In the genomic region with DNA sequence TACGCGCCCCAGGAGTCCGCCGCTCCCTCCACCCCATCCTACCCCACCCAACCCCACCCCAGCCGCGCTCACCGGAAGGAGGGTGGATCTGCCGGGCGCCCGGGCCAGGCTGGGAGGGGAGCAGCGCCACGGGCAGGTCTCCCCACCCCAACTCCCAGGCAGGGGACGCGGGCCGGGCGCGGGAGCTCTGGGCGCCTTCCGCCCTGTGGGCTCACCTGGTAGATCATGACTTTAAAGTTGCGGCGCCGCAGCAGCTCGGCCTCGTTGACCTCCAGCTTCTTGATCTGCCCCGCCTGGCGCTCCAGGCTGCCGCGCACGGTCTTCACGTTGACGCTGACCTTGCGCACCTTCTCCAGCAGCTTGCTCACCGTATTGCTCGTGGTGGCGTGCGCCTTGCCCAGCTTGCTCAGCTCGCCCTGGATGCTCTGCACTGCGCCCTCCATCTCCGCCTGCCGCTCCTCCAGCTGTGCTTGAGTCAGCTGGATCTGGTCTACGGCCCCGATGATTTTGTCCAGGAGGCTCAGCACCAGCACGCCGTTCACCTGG, we compare ENCODE assay signal across 9 cellular contexts. TPM values are rescaled to one million over a fixed set of nuclear protein-coding genes. Genes with fewer than 3 reads are reported as not detected.
DNase-seq lines count a peak whose midpoint lies in the region; ATAC-seq and TF ChIP-seq lines count a peak whose summit lies in the region.
"Had no signal": no experiment of that assay in that cellular context is flagged by ENCODE, and none has a peak within 500 bp of the region (broad histone marks: within the 10 kb centered on the region; RNA-seq: fewer than 3 reads in every experiment).

No MANE protein-coding gene starts in this region.

- in situ Hi-C loops in transverse colon (cut with MboI; ENCODE audit: low pct_ligation_motif_present in 1 of 4, low pct_unique_long_range_greater_than_20kb in 1 of 4, low sequenced_read_pairs in 3 of 4): loop anchor here in 1 of 4 donors (25.0 kb wide), 1 partner anchor 90 kb away; no protein-coding TSS in a partner anchor

- WGBS in ectodermal cell, 2 experiments: 0 to 1% methylated on average over 44 of the region's 44 CpGs
- WGBS in transverse colon (ENCODE audit: low coverage in 1 of 2), 2 donors: 1% methylated on average over 40 of the region's 44 CpGs; no CpG with 5 or more reads in 1 of the 2 donors

- H3K27ac ChIP-seq in WERI-Rb-1 (no peak overlapping the region), ectodermal cell (ENCODE audit: insufficient read depth, low read depth, low read length, poor library complexity, severe bottlenecking) (no peak overlapping the region), transverse colon (peak overlapping the region; percentile 87 to 96 (median 94))
- H3K27ac ChIP-seq: VCaP had no signal

- H3K4me3 ChIP-seq in WERI-Rb-1 (ENCODE audit: low read depth, low read length) (peak overlapping the region; percentile 60), ectodermal cell (ENCODE audit: insufficient read depth, low read depth, low read length) (peak overlapping the region; percentile 59), mucosa of descending colon (peak overlapping the region; percentile 33), transverse colon (peak overlapping the region; percentile 60 to 72 (median 70))

- intact Hi-C loops in mucosa of descending colon (cut with DNase I, micrococcal nuclease) (loop anchor here in 1 of 2 donors (10.0 kb wide), 1 partner anchor 92 kb away; no protein-coding TSS in a partner anchor), transverse colon (cut with DNase I; ENCODE audit: low total_unique reads) (loop anchor here (10.0 kb wide), 1 partner anchor 102 kb away; no protein-coding TSS in a partner anchor)

- TF ChIP-seq CTCF in WERI-Rb-1 (IDR thresholded peaks at IDR 0.05; ENCODE audit: low read depth, low read length) (no peak), mucosa of descending colon (IDR thresholded peaks at IDR 0.05) (no peak), transverse colon (IDR thresholded peaks at IDR 0.05) (no peak)

- peaks cover 6% of the 10 kb centered on the region for H3K4me1 ChIP-seq in ectodermal cell (ENCODE audit: control insufficient read depth, insufficient read depth, low read length)
- peaks cover 19% of the 10 kb centered on the region for H3K4me1 ChIP-seq in mucosa of descending colon (ENCODE audit: low read depth)
- peaks cover 0 to 46% (median 25%) of the 10 kb centered on the region in 4 donors for H3K4me1 ChIP-seq in transverse colon

- no peaks in the 10 kb centered on the region for H3K9me3 ChIP-seq in WERI-Rb-1 (ENCODE audit: severe bottlenecking)
- no peaks in the 10 kb centered on the region for H3K9me3 ChIP-seq in ectodermal cell (ENCODE audit: control insufficient read depth, low read length)
- H3K9me3 ChIP-seq in mucosa of descending colon: no peaks in the 10 kb centered on the region
- no peaks in the 10 kb centered on the region for H3K9me3 ChIP-seq in transverse colon

- H3K36me3 ChIP-seq in WERI-Rb-1 (no peaks in the 10 kb centered on the region), ectodermal cell (ENCODE audit: control insufficient read depth, insufficient read depth, low read length) (no peaks in the 10 kb centered on the region), mucosa of descending colon (ENCODE audit: low read depth) (no peaks in the 10 kb centered on the region), transverse colon (no peaks in the 10 kb centered on the region)

- TF ChIP-seq EP300 in transverse colon (IDR thresholded peaks at IDR 0.05; ENCODE audit: low read depth): no peak

- DNase-seq in DMS53 (lab: John Stamatoyannopoulos, UW): peak; percentile 72
- DNase-seq in DMS53 treated with DMSO at 0.1 percent for 48 hours (lab: John Stamatoyannopoulos, UW; ENCODE audit: unreplicated experiment): no peak
- peak; percentile 39 for DNase-seq in WERI-Rb-1
- peak in 2 of 3 donors; percentile 58 to 59 for DNase-seq in mucosa of descending colon
- DNase-seq in transverse colon: no peak
- no peak for DNase-seq in OCI-M1 (lab: John Stamatoyannopoulos, UW)
- DNase-seq in CD1c-positive myeloid dendritic cell (ENCODE audit: extremely low spot score): no peak

- H3K27me3 ChIP-seq in WERI-Rb-1 (ENCODE audit: insufficient read depth, low read depth, severe bottlenecking) (peaks cover 26% of the 10 kb centered on the region), ectodermal cell (ENCODE audit: control insufficient read depth, insufficient read depth, low read length, poor library complexity, severe bottlenecking) (peaks cover 40% of the 10 kb centered on the region), transverse colon (peaks cover 32% of the 10 kb centered on the region)

- TF ChIP-seq POLR2A in transverse colon (IDR thresholded peaks at IDR 0.05): no peak

- ATAC-seq in mucosa of descending colon: peak; percentile 69

RNA-seq across cellular contexts. Expression of a gene that starts 0.6 kb away (rescaled TPM):
- 34.5 TPM for polyA plus RNA-seq in ectodermal cell (2013, experiment 1 of 4)
- polyA plus RNA-seq in ectodermal cell (2013, experiment 2 of 4): 34.8 TPM
- 23.3 TPM for polyA plus RNA-seq in ectodermal cell (2013, experiment 3 of 4)
- polyA plus RNA-seq in ectodermal cell (2013, experiment 4 of 4): 23.8 TPM
- total RNA-seq in mucosa of descending colon (100 to 1,000 TPM in 1 of 3 donors, 10 to 100 TPM in 2; 19.3 to 246 (median 52.4) TPM), transverse colon (100 to 1,000 TPM in 1 of 4 donors, 10 to 100 TPM in 3; 53.7 to 135 (median 69.2) TPM)

RNA-seq across cellular contexts. Expression of a gene that starts 34.2 kb away (rescaled TPM):
- 41.9 TPM for polyA plus RNA-seq in ectodermal cell (2013, experiment 1 of 4)
- 49.4 TPM for polyA plus RNA-seq in ectodermal cell (2013, experiment 2 of 4)
- polyA plus RNA-seq in ectodermal cell (2013, experiment 3 of 4): 33.1 TPM
- 34.9 TPM for polyA plus RNA-seq in ectodermal cell (2013, experiment 4 of 4)
- total RNA-seq in mucosa of descending colon (100 to 1,000 TPM; 158 to 230 (median 227) TPM), transverse colon (100 to 1,000 TPM; 110 to 156 (median 130) TPM)

RNA-seq across cellular contexts. Expression of a gene that starts 36.2 kb away (rescaled TPM):
- polyA plus RNA-seq in ectodermal cell (2013, experiment 1 of 4): 53.8 TPM
- 55.6 TPM for polyA plus RNA-seq in ectodermal cell (2013, experiment 2 of 4)
- polyA plus RNA-seq in ectodermal cell (2013, experiment 3 of 4): 41.0 TPM
- polyA plus RNA-seq in ectodermal cell (2013, experiment 4 of 4): 46.5 TPM
- 100 to 1,000 TPM in 1 of 3 donors, 10 to 100 TPM in 2; 88.5 to 105 (median 95.6) TPM for total RNA-seq in mucosa of descending colon
- 100 to 1,000 TPM in 2 of 4 donors, 10 to 100 TPM in 2; 91.8 to 313 (median 115) TPM for total RNA-seq in transverse colon

Comparison
In these comparisons a context has a peak if more than half of its experiments do, and no peak if none do; other contexts are left out.
1. DNase-seq: peak in DMS53 (single experiment), WERI-Rb-1 (single experiment) and mucosa of descending colon (2 of 3); none in DMS53 treated with DMSO at 0.1 percent for 48 hours (single experiment), transverse colon (single experiment), OCI-M1 (single experiment) and CD1c-positive myeloid dendritic cell (single experiment).
2. H3K27ac ChIP-seq: peak in transverse colon (4 of 4); none in WERI-Rb-1 (single experiment) and ectodermal cell (single experiment).
3. Peak in every context shown above with its lines, with median percentiles within 50 percentile points of each other: H3K4me3 ChIP-seq.